Comparison of ENCODE assay signal across 1 cellular context in the genomic region with DNA sequence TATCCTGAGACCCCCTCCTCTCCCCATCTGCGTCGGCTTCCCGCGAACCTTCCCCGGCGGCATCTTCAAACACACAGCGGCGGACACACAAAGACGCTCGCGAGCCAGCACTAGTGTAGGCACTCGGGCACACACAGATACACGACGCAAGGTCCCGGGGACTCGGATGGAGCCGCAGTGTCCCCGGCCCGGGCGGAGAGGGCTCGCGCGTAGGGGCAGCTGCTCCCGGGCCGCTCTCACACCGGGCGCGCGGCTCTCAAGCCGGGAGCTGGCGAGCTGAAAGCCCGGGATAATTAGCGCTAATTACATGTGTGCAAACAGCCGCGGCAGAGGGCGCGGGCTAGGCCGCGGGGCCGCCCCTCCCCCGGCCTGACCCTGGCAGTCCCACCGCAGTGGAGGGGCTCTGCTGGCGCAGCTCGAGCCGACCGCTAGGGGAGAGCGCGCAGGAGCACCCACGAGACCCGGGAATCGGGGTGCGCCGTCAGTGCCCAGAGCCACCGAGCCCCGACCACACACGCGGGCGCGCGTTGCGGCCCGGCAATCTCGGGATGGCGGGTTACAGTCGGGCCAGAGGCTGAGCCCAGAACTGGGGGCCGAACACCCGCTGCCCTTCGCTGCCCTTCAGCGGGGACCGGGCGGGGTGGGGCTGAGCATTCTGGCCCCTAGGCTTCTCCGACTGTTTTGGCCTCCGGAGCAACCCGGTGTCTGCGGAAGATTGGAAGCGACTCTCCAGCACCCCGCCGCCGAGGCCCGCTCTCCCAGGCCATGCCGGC.
TF ChIP-seq lines count a peak whose summit lies in the region.

No MANE protein-coding gene starts in this region.

TF ChIP-seq in HEK293, 187 proteins besides CTCF, POLR2A, EP300 and RAD21 (continued from another document and continues in another):
- TF ChIP-seq, protein P1, sequence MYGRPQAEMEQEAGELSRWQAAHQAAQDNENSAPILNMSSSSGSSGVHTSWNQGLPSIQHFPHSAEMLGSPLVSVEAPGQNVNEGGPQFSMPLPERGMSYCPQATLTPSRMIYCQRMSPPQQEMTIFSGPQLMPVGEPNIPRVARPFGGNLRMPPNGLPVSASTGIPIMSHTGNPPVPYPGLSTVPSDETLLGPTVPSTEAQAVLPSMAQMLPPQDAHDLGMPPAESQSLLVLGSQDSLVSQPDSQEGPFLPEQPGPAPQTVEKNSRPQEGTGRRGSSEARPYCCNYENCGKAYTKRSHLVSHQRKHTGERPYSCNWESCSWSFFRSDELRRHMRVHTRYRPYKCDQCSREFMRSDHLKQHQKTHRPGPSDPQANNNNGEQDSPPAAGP (tag by site-specific recombination; IDR thresholded peaks at IDR 0.05), result peak; percentile 40; the same call in 1 of the 2 replicates
- TF ChIP-seq ZNF677 (tag by site-specific recombination; IDR thresholded peaks at IDR 0.05) (no peak), KLF7 (tag by site-specific recombination; IDR thresholded peaks at IDR 0.05; ENCODE audit: borderline replicate concordance) (peak; percentile 35; the same call in 1 of the 2 replicates), ZNF777 (tag by site-specific recombination; IDR thresholded peaks at IDR 0.05; ENCODE audit: borderline replicate concordance) (peak; percentile 51; the same call in 1 of the 2 replicates), ZNF530 (tag by site-specific recombination; IDR thresholded peaks at IDR 0.05; ENCODE audit: low read depth) (no peak), ZNF660 (tag by site-specific recombination; IDR thresholded peaks at IDR 0.05) (peak; percentile 65), ZIC2 (tag by site-specific recombination; IDR thresholded peaks at IDR 0.05) (peak; percentile 52), ZBTB17 (tag by site-specific recombination; IDR thresholded peaks at IDR 0.05) (peak; percentile 80), ZNF48 (tag by site-specific recombination; IDR thresholded peaks at IDR 0.05) (no peak), ZNF596 (tag by site-specific recombination; IDR thresholded peaks at IDR 0.05) (0 out of 2 replicates have a peak, but pooled peaks have one; percentile 31), ZNF223 (tag by site-specific recombination; IDR thresholded peaks at IDR 0.05) (no peak), ZNF830 (tag by site-specific recombination; IDR thresholded peaks at IDR 0.05; ENCODE audit: low read depth) (no peak), ZNF19 (tag by site-specific recombination; IDR thresholded peaks at IDR 0.05; ENCODE audit: low read depth) (no peak), EGR2 (tag by site-specific recombination; IDR thresholded peaks at IDR 0.05; ENCODE audit: low read depth) (no peak), ZBTB1 (tag by site-specific recombination; IDR thresholded peaks at IDR 0.05) (0 out of 2 replicates have a peak, but pooled peaks have one; percentile 69), ZNF555 (tag by site-specific recombination; conservative IDR thresholded peaks at IDR 0.05) (no peak), KLF16 (tag by site-specific recombination; IDR thresholded peaks at IDR 0.05) (peak; percentile 62; the same call in 1 of the 2 replicates), ZNF514 (tag by site-specific recombination; IDR thresholded peaks at IDR 0.05) (no peak), YY1 (tag by site-specific recombination; IDR thresholded peaks at IDR 0.05) (peak; percentile 15; the same call in 1 of the 2 replicates), ZNF133 (tag by site-specific recombination; IDR thresholded peaks at IDR 0.05) (no peak), TCF7L2 (IDR thresholded peaks at IDR 0.05; ENCODE audit: borderline replicate concordance, low read depth, low read length) (peak; percentile 94; the same call in 1 of the 2 replicates), ZNF600 (tag by site-specific recombination; IDR thresholded peaks at IDR 0.05) (peak; percentile 43), ZSCAN23 (tag by site-specific recombination; IDR thresholded peaks at IDR 0.05) (peak; percentile 57; the same call in 1 of the 2 replicates), ZNF335 (tag by site-specific recombination; conservative IDR thresholded peaks at IDR 0.05) (peak; percentile 90), ZNF610 (tag by site-specific recombination; IDR thresholded peaks at IDR 0.05; ENCODE audit: borderline replicate concordance) (peak; percentile 53; the same call in 1 of the 2 replicates), KLF9 (tag by site-specific recombination; IDR thresholded peaks at IDR 0.05; ENCODE audit: low read depth) (peak; percentile 52), ZNF394 (tag by site-specific recombination; IDR thresholded peaks at IDR 0.05; ENCODE audit: borderline replicate concordance) (peak; percentile 54; the same call in 1 of the 2 replicates), ZBTB21 (tag by site-specific recombination; IDR thresholded peaks at IDR 0.05) (peak; percentile 24; the same call in 1 of the 2 replicates), SP7 (tag by site-specific recombination; IDR thresholded peaks at IDR 0.05) (peak; percentile 94), ZNF366 (tag by site-specific recombination; conservative IDR thresholded peaks at IDR 0.05) (no peak), ZNF585B (tag by site-specific recombination; IDR thresholded peaks at IDR 0.05) (peak; percentile 47), ZFP37 (tag by site-specific recombination; IDR thresholded peaks at IDR 0.05) (peak; percentile 81), ZNF629 (tag by site-specific recombination; IDR thresholded peaks at IDR 0.05) (peak; percentile 9; the same call in 1 of the 2 replicates), BCL11B (tag by site-specific recombination; IDR thresholded peaks at IDR 0.05; ENCODE audit: low read depth) (0 out of 2 replicates have a peak, but pooled peaks have one; percentile 9), ZEB2 (tag by site-specific recombination; IDR thresholded peaks at IDR 0.05) (peak; percentile 72), ZNF561 (tag by site-specific recombination; IDR thresholded peaks at IDR 0.05; ENCODE audit: borderline replicate concordance) (peak; percentile 59; the same call in 1 of the 2 replicates), ZNF658 (tag by site-specific recombination; IDR thresholded peaks at IDR 0.05) (no peak), TRIM28 (IDR thresholded peaks at IDR 0.05; ENCODE audit: borderline replicate concordance, low read length) (no peak)
- TF ChIP-seq, protein P2, sequence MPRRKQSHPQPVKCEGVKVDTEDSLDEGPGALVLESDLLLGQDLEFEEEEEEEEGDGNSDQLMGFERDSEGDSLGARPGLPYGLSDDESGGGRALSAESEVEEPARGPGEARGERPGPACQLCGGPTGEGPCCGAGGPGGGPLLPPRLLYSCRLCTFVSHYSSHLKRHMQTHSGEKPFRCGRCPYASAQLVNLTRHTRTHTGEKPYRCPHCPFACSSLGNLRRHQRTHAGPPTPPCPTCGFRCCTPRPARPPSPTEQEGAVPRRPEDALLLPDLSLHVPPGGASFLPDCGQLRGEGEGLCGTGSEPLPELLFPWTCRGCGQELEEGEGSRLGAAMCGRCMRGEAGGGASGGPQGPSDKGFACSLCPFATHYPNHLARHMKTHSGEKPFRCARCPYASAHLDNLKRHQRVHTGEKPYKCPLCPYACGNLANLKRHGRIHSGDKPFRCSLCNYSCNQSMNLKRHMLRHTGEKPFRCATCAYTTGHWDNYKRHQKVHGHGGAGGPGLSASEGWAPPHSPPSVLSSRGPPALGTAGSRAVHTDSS (tag by site-specific recombination; IDR thresholded peaks at IDR 0.05), result peak; percentile 5; the same call in 1 of the 2 replicates
- TF ChIP-seq, protein P3, sequence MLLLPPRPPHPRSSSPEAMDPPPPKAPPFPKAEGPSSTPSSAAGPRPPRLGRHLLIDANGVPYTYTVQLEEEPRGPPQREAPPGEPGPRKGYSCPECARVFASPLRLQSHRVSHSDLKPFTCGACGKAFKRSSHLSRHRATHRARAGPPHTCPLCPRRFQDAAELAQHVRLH (tag by site-specific recombination; IDR thresholded peaks at IDR 0.05), result no peak
- TF ChIP-seq, protein P4, sequence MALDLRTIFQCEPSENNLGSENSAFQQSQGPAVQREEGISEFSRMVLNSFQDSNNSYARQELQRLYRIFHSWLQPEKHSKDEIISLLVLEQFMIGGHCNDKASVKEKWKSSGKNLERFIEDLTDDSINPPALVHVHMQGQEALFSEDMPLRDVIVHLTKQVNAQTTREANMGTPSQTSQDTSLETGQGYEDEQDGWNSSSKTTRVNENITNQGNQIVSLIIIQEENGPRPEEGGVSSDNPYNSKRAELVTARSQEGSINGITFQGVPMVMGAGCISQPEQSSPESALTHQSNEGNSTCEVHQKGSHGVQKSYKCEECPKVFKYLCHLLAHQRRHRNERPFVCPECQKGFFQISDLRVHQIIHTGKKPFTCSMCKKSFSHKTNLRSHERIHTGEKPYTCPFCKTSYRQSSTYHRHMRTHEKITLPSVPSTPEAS (tag by site-specific recombination; IDR thresholded peaks at IDR 0.05), result 0 out of 2 replicates have a peak, but pooled peaks have one; percentile 34
- TF ChIP-seq, protein P5, sequence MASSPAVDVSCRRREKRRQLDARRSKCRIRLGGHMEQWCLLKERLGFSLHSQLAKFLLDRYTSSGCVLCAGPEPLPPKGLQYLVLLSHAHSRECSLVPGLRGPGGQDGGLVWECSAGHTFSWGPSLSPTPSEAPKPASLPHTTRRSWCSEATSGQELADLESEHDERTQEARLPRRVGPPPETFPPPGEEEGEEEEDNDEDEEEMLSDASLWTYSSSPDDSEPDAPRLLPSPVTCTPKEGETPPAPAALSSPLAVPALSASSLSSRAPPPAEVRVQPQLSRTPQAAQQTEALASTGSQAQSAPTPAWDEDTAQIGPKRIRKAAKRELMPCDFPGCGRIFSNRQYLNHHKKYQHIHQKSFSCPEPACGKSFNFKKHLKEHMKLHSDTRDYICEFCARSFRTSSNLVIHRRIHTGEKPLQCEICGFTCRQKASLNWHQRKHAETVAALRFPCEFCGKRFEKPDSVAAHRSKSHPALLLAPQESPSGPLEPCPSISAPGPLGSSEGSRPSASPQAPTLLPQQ (tag by site-specific recombination; IDR thresholded peaks at IDR 0.05), result peak; percentile 71; the same call in 1 of the 2 replicates
- TF ChIP-seq, protein P6, sequence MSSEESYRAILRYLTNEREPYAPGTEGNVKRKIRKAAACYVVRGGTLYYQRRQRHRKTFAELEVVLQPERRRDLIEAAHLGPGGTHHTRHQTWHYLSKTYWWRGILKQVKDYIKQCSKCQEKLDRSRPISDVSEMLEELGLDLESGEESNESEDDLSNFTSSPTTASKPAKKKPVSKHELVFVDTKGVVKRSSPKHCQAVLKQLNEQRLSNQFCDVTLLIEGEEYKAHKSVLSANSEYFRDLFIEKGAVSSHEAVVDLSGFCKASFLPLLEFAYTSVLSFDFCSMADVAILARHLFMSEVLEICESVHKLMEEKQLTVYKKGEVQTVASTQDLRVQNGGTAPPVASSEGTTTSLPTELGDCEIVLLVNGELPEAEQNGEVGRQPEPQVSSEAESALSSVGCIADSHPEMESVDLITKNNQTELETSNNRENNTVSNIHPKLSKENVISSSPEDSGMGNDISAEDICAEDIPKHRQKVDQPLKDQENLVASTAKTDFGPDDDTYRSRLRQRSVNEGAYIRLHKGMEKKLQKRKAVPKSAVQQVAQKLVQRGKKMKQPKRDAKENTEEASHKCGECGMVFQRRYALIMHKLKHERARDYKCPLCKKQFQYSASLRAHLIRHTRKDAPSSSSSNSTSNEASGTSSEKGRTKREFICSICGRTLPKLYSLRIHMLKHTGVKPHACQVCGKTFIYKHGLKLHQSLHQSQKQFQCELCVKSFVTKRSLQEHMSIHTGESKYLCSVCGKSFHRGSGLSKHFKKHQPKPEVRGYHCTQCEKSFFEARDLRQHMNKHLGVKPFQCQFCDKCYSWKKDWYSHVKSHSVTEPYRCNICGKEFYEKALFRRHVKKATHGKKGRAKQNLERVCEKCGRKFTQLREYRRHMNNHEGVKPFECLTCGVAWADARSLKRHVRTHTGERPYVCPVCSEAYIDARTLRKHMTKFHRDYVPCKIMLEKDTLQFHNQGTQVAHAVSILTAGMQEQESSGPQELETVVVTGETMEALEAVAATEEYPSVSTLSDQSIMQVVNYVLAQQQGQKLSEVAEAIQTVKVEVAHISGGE (tag by site-specific recombination; conservative IDR thresholded peaks at IDR 0.05; ENCODE audit: low read depth), result peak; percentile 37; the same call in 1 of the 2 replicates
- TF ChIP-seq, protein P7, sequence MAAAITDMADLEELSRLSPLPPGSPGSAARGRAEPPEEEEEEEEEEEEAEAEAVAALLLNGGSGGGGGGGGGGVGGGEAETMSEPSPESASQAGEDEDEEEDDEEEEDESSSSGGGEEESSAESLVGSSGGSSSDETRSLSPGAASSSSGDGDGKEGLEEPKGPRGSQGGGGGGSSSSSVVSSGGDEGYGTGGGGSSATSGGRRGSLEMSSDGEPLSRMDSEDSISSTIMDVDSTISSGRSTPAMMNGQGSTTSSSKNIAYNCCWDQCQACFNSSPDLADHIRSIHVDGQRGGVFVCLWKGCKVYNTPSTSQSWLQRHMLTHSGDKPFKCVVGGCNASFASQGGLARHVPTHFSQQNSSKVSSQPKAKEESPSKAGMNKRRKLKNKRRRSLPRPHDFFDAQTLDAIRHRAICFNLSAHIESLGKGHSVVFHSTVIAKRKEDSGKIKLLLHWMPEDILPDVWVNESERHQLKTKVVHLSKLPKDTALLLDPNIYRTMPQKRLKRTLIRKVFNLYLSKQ (tag by site-specific recombination; IDR thresholded peaks at IDR 0.05; ENCODE audit: borderline replicate concordance), result no peak
- TF ChIP-seq, protein P8, sequence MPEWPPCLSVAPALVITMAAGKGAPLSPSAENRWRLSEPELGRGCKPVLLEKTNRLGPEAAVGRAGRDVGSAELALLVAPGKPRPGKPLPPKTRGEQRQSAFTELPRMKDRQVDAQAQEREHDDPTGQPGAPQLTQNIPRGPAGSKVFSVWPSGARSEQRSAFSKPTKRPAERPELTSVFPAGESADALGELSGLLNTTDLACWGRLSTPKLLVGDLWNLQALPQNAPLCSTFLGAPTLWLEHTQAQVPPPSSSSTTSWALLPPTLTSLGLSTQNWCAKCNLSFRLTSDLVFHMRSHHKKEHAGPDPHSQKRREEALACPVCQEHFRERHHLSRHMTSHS (tag by site-specific recombination; IDR thresholded peaks at IDR 0.05), result no peak
- TF ChIP-seq, protein P9, sequence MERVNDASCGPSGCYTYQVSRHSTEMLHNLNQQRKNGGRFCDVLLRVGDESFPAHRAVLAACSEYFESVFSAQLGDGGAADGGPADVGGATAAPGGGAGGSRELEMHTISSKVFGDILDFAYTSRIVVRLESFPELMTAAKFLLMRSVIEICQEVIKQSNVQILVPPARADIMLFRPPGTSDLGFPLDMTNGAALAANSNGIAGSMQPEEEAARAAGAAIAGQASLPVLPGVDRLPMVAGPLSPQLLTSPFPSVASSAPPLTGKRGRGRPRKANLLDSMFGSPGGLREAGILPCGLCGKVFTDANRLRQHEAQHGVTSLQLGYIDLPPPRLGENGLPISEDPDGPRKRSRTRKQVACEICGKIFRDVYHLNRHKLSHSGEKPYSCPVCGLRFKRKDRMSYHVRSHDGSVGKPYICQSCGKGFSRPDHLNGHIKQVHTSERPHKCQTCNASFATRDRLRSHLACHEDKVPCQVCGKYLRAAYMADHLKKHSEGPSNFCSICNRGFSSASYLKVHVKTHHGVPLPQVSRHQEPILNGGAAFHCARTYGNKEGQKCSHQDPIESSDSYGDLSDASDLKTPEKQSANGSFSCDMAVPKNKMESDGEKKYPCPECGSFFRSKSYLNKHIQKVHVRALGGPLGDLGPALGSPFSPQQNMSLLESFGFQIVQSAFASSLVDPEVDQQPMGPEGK (tag by site-specific recombination; IDR thresholded peaks at IDR 0.05), result peak; percentile 78
- TF ChIP-seq, protein P10, sequence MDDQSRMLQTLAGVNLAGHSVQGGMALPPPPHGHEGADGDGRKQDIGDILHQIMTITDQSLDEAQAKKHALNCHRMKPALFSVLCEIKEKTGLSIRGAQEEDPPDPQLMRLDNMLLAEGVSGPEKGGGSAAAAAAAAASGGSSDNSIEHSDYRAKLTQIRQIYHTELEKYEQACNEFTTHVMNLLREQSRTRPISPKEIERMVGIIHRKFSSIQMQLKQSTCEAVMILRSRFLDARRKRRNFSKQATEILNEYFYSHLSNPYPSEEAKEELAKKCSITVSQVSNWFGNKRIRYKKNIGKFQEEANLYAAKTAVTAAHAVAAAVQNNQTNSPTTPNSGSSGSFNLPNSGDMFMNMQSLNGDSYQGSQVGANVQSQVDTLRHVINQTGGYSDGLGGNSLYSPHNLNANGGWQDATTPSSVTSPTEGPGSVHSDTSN (CRISPR knock-in tag; IDR thresholded peaks at IDR 0.05), result no peak
